Comparison of ENCODE assay signal across 19 cellular contexts in genomic region chr5:126888180-126888579, GRCh38.
"Had no signal": no experiment of that assay in that cellular context is flagged by ENCODE, and none has a peak within 500 bp of the region (broad histone marks: within the 10 kb centered on the region; RNA-seq: fewer than 3 reads in every experiment).

No MANE protein-coding gene starts in this region.

- DNase-seq: activated CD4-positive, alpha-beta T cell treated with anti-CD3 and anti-CD28 coated beads for 4 hours; activated CD4-positive, alpha-beta T cell treated with anti-CD3 and anti-CD28 coated beads, Interleukin-2, amount 50 U/mL, for 48 hours; activated CD4-positive, CD25-positive, alpha-beta regulatory T cell; activated CD8-positive, alpha-beta memory T cell treated with anti-CD3 and anti-CD28 coated beads, Interleukin-2, amount 50 U/mL, for 48 hours; activated naive CD4-positive, alpha-beta T cell; activated naive CD8-positive, alpha-beta T cell treated with anti-CD3 and anti-CD28 coated beads for 36 hours; activated T-cell treated with anti-CD3 and anti-CD28 coated beads, Interleukin-2, amount 50 U/mL, for 4 hours; colonic mucosa; dorsolateral prefrontal cortex; effector memory CD8-positive, alpha-beta T cell; foreskin melanocyte; lower lobe of right lung; retina; stimulated activated CD4-positive, alpha-beta T cell treated with anti-CD3 and anti-CD28 coated beads, Interleukin-2, amount 100 ng/mL, for 48 hours; stimulated activated CD8-positive, alpha-beta memory T cell treated with anti-CD3 and anti-CD28 coated beads, Interleukin-4, amount 100 ng/mL, for 48 hours; stimulated activated naive CD4-positive, alpha-beta T cell; testis had no signal

- H3K4me3 ChIP-seq: breast epithelium, colonic mucosa, dorsolateral prefrontal cortex, lower lobe of right lung, testis had no signal

- FAIRE-seq: endothelial cell of umbilical vein had no signal

- H3K9me3 ChIP-seq: breast epithelium, colonic mucosa, lower lobe of right lung, testis had no signal

- H3K27ac ChIP-seq: breast epithelium, colonic mucosa, dorsolateral prefrontal cortex, lower lobe of right lung, testis had no signal

- H3K36me3 ChIP-seq: breast epithelium, colonic mucosa, lower lobe of right lung had no signal

- H3K27me3 ChIP-seq: breast epithelium, colonic mucosa, dorsolateral prefrontal cortex, testis had no signal
